12 cellular contexts compared by ENCODE assay signal in genomic region chr4:3657917-3658913, GRCh38.
DNase-seq lines count a peak whose midpoint lies in the region; ATAC-seq and TF ChIP-seq lines count a peak whose summit lies in the region.
"Had no signal": no experiment of that assay in that cellular context is flagged by ENCODE, and none has a peak within 500 bp of the region (broad histone marks: within the 10 kb centered on the region; RNA-seq: fewer than 3 reads in every experiment).

No MANE protein-coding gene starts in this region.

- H4K8ac ChIP-seq in IMR-90 (ENCODE audit: low read depth in 2 of 2, low read length in 2 of 2): no peak overlapping the region; a peak in 1 of 4 replicates

- H3K79me1 ChIP-seq in IMR-90 (ENCODE audit: low read depth in 1 of 2, low read length in 2 of 2): no peaks in the 10 kb centered on the region

- H4K20me1 ChIP-seq in BLaER1: 0 out of 2 replicates have a peak, but pooled peaks cover 4% of the 10 kb centered on the region
- H4K20me1 ChIP-seq in IMR-90 (ENCODE audit: insufficient read depth, low read length): no peaks in the 10 kb centered on the region
- H4K20me1 ChIP-seq in osteoblast (ENCODE audit: insufficient read depth, low read length): no peaks in the 10 kb centered on the region

- H3K27me3 ChIP-seq in BLaER1 (peaks cover 20% of the 10 kb centered on the region; the same call in 1 of the 2 replicates), IMR-90 (ENCODE audit: control insufficient read depth, insufficient read depth, low read length) (peaks cover 53% of the 10 kb centered on the region), osteoblast (ENCODE audit: insufficient read depth, low read length) (peaks cover 68% of the 10 kb centered on the region)

- ATAC-seq in IMR-90 (ENCODE audit: low read depth): peak; percentile 97
- no peak for ATAC-seq in WTC11
- ATAC-seq in HG03520 (IDR thresholded peaks at IDR 0.05; ENCODE audit: unreplicated experiment): no peak
- no peak for ATAC-seq in GM18511 (IDR thresholded peaks at IDR 0.05; ENCODE audit: unreplicated experiment)
- ATAC-seq: PC-3 had no signal

- H3K4me3 ChIP-seq in BLaER1 (no peak overlapping the region), IMR-90 (ENCODE audit: insufficient read depth, low read depth, low read length) (no peak overlapping the region), osteoblast (ENCODE audit: insufficient read depth, low read length) (peak overlapping the region; percentile 55)

- H3K27ac ChIP-seq in BLaER1: no peak overlapping the region
- peak overlapping the region; percentile 4; the same call in 1 of the 2 replicates for H3K27ac ChIP-seq in IMR-90 (ENCODE audit: insufficient read depth, low read length)
- peak overlapping the region; percentile 86 for H3K27ac ChIP-seq in osteoblast (ENCODE audit: low read depth, low read length)
- H3K27ac ChIP-seq: VCaP had no signal

- TF ChIP-seq CTCF in IMR-90 (conservative IDR thresholded peaks at IDR 0.05; ENCODE audit: low read depth, low read length): no peak
- TF ChIP-seq CTCF in osteoblast (IDR thresholded peaks at IDR 0.05; ENCODE audit: extremely low read depth, low read depth, low read length): no peak
- no peak for TF ChIP-seq CTCF in WTC11 (IDR thresholded peaks at IDR 0.05)

- DNase-seq in IMR-90 (peak; percentile 90), brain pericyte (ENCODE audit: low read depth, low spot score) (peak; percentile 83), osteoblast (ENCODE audit: insufficient read length, low spot score, missing footprints) (peak; percentile 100), WTC11 (ENCODE audit: low spot score) (no peak), NCI-H187 (lab: John Stamatoyannopoulos, UW) (no peak)
- DNase-seq: cortex of kidney, NCI-H1048, PC-3 had no signal

- CTCF ChIA-PET in IMR-90 (lab: Yijun Ruan, JAX) (no interaction called here), WTC11 (lab: Charles Lee) (interaction anchor here (0.7 kb wide), 2 partner anchors 89 to 134 kb away, joined by 3 read pairs; no protein-coding TSS in a partner anchor)

- no peak overlapping the region for H3K27ac Mint-ChIP-seq in WTC11

- H2BK15ac ChIP-seq in IMR-90 (ENCODE audit: low read depth, low read length): no peak overlapping the region

- no peaks in the 10 kb centered on the region for H3K36me3 ChIP-seq in BLaER1
- H3K36me3 ChIP-seq in IMR-90 (ENCODE audit: control insufficient read depth, insufficient read depth, low read length): no peaks in the 10 kb centered on the region
- no peaks in the 10 kb centered on the region for H3K36me3 ChIP-seq in osteoblast (ENCODE audit: insufficient read depth, low read length)

- H2BK120ac ChIP-seq in IMR-90 (ENCODE audit: low read depth, low read length): no peak overlapping the region

- peak overlapping the region; percentile 68 for H4K91ac ChIP-seq in IMR-90 (ENCODE audit: insufficient read depth, low read depth, low read length)

- H2BK20ac ChIP-seq in IMR-90 (ENCODE audit: low read depth, low read length): no peak overlapping the region

- H3K4me2 ChIP-seq in BLaER1: peak overlapping the region; percentile 71
- H3K4me2 ChIP-seq in IMR-90 (ENCODE audit: low read depth, low read length): no peak overlapping the region
- H3K4me2 ChIP-seq in osteoblast (ENCODE audit: insufficient read depth, low read length): peak overlapping the region; percentile 80

- no peak overlapping the region; the same call in 1 of the 2 replicates for H3K4ac ChIP-seq in IMR-90 (ENCODE audit: low read depth, low read length)

- H3K79me2 ChIP-seq in osteoblast (ENCODE audit: insufficient read depth, low read length): no peaks in the 10 kb centered on the region

- dilution Hi-C loops in IMR-90 (cut with HindIII; ENCODE audit: low sequenced_read_pairs, unreplicated experiment): no loop called here

- intact Hi-C loops in IMR-90 (cut with micrococcal nuclease): no loop called here

- no peak overlapping the region; the same call in 1 of the 2 replicates for H3K14ac ChIP-seq in IMR-90 (replicated peaks; ENCODE audit: low read depth, low read length)

- H3K4me1 Mint-ChIP-seq in WTC11: peaks cover 17% of the 10 kb centered on the region

- 25% methylated on average over 21 of the region's 32 CpGs; no CpG with 5 or more reads in 1 of the 2 experiments for WGBS in IMR-90 (ENCODE audit: extremely low coverage in 2 of 2, insufficient read length in 1 of 2), 2 experiments

- H3K18ac ChIP-seq in IMR-90 (ENCODE audit: low read depth, low read length): peak overlapping the region; percentile 7; the same call in 1 of the 2 replicates

- H4K5ac ChIP-seq in IMR-90 (ENCODE audit: low read depth, low read length): no peak overlapping the region

- no peaks in the 10 kb centered on the region for H3K9me3 Mint-ChIP-seq in WTC11

- POLR2A ChIA-PET in IMR-90 (lab: Charles Lee; ENCODE audit: unreplicated experiment): no interaction called here
- POLR2A ChIA-PET in WTC11 (lab: Charles Lee): no interaction called here

- no peak for TF ChIP-seq POLR2A in IMR-90 (IDR thresholded peaks at IDR 0.05; ENCODE audit: low read depth, low read length)

- no peak; the same call in 1 of the 2 replicates for TF ChIP-seq RAD21 in IMR-90 (IDR thresholded peaks at IDR 0.05; ENCODE audit: low read length)

- H3K4me1 ChIP-seq in BLaER1 (peaks cover 96% of the 10 kb centered on the region), IMR-90 (ENCODE audit: control insufficient read depth, insufficient read depth, low read length) (peaks cover 8% of the 10 kb centered on the region; the same call in 1 of the 2 replicates), osteoblast (ENCODE audit: insufficient read depth, low read length) (peaks cover 17% of the 10 kb centered on the region)

- H2BK5ac ChIP-seq in IMR-90 (ENCODE audit: low read depth, low read length, poor library complexity, severe bottlenecking): no peak overlapping the region

- no peaks in the 10 kb centered on the region for H3K36me3 Mint-ChIP-seq in WTC11

- H2AFZ ChIP-seq in IMR-90 (replicated peaks; ENCODE audit: low read length, poor library complexity): peak overlapping the region; percentile 65
- H2AFZ ChIP-seq in osteoblast (ENCODE audit: low read length): peak overlapping the region; percentile 72

- no peaks in the 10 kb centered on the region for H3K9me3 ChIP-seq in BLaER1
- no peaks in the 10 kb centered on the region for H3K9me3 ChIP-seq in IMR-90 (ENCODE audit: control insufficient read depth, insufficient read depth, low read length)
- H3K9me3 ChIP-seq in osteoblast (ENCODE audit: low read depth, low read length): no peaks in the 10 kb centered on the region

- no peak overlapping the region for H3K56ac ChIP-seq in IMR-90 (ENCODE audit: extremely low read depth, insufficient read depth, low read length)

- in situ Hi-C loops in IMR-90 (cut with MboI; ENCODE audit: low sequenced_read_pairs): no loop called here

- H3K9ac ChIP-seq in BLaER1 (no peak overlapping the region), IMR-90 (ENCODE audit: low read depth, low read length) (no peak overlapping the region)

- H3K23ac ChIP-seq in IMR-90 (ENCODE audit: low read depth, low read length): no peak overlapping the region

- no peak overlapping the region for H3K4me3 Mint-ChIP-seq in WTC11

- H3K9me1 ChIP-seq in IMR-90 (ENCODE audit: insufficient read depth, low read length): 0 out of 2 replicates have a peak, but pooled peaks cover 2% of the 10 kb centered on the region

- BruUV-seq in IMR-90 (replicated peaks; lab: Mats Ljungman, UMichigan): no TSS peak

- H3K27me3 Mint-ChIP-seq in WTC11 (ENCODE audit: low read depth): no peaks in the 10 kb centered on the region

- no peak overlapping the region for H2AK5ac ChIP-seq in IMR-90 (ENCODE audit: low read depth, low read length)

- peak overlapping the region; percentile 71 for H2AK9ac ChIP-seq in IMR-90 (replicated peaks; ENCODE audit: low read depth, low read length, poor library complexity)

TF ChIP-seq in IMR-90, 13 proteins besides CTCF, POLR2A, EP300 and RAD21 (continues in another document):
- TF ChIP-seq, protein P1, sequence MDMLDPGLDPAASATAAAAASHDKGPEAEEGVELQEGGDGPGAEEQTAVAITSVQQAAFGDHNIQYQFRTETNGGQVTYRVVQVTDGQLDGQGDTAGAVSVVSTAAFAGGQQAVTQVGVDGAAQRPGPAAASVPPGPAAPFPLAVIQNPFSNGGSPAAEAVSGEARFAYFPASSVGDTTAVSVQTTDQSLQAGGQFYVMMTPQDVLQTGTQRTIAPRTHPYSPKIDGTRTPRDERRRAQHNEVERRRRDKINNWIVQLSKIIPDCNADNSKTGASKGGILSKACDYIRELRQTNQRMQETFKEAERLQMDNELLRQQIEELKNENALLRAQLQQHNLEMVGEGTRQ (IDR thresholded peaks at IDR 0.05; ENCODE audit: low read depth, low read length): no peak
- no peak for TF ChIP-seq SMC3 (IDR thresholded peaks at IDR 0.05; ENCODE audit: low read depth, low read length)
- no peak for TF ChIP-seq NFE2L2 (IDR thresholded peaks at IDR 0.05; ENCODE audit: low read depth, low read length)
- peak; percentile 71 for TF ChIP-seq CEBPB (IDR thresholded peaks at IDR 0.05; ENCODE audit: low read depth, low read length)
- no peak for TF ChIP-seq RFX5 (IDR thresholded peaks at IDR 0.05; ENCODE audit: low read depth, low read length)
- no peak for TF ChIP-seq RCOR1 (IDR thresholded peaks at IDR 0.05; ENCODE audit: insufficient replicate concordance, low read length)
- TF ChIP-seq FOS (IDR thresholded peaks at IDR 0.05; ENCODE audit: low read depth, low read length): peak; percentile 43; the same call in 1 of the 2 replicates
- TF ChIP-seq MXI1 (IDR thresholded peaks at IDR 0.05; ENCODE audit: borderline replicate concordance, low read depth, low read length): no peak

TF ChIP-seq in WTC11, 78 proteins besides CTCF, POLR2A, EP300 and RAD21 (continues in another document):
- TF ChIP-seq, protein P2, sequence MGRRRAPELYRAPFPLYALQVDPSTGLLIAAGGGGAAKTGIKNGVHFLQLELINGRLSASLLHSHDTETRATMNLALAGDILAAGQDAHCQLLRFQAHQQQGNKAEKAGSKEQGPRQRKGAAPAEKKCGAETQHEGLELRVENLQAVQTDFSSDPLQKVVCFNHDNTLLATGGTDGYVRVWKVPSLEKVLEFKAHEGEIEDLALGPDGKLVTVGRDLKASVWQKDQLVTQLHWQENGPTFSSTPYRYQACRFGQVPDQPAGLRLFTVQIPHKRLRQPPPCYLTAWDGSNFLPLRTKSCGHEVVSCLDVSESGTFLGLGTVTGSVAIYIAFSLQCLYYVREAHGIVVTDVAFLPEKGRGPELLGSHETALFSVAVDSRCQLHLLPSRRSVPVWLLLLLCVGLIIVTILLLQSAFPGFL (CRISPR knock-in tag; IDR thresholded peaks at IDR 0.05; ENCODE audit: borderline replicate concordance): no peak
- no peak for TF ChIP-seq E2F4 (CRISPR knock-in tag; IDR thresholded peaks at IDR 0.05; ENCODE audit: borderline replicate concordance, low read depth)

Comparison
In these comparisons a context has a peak if more than half of its experiments do, and no peak if none do; other contexts are left out.
1. DNase-seq: peak in IMR-90 (single experiment), brain pericyte (single experiment) and osteoblast (single experiment); none in WTC11 (single experiment) and NCI-H187 (0 of 2).